Comparison of ENCODE assay signal across 1 cellular context in the genomic region with DNA sequence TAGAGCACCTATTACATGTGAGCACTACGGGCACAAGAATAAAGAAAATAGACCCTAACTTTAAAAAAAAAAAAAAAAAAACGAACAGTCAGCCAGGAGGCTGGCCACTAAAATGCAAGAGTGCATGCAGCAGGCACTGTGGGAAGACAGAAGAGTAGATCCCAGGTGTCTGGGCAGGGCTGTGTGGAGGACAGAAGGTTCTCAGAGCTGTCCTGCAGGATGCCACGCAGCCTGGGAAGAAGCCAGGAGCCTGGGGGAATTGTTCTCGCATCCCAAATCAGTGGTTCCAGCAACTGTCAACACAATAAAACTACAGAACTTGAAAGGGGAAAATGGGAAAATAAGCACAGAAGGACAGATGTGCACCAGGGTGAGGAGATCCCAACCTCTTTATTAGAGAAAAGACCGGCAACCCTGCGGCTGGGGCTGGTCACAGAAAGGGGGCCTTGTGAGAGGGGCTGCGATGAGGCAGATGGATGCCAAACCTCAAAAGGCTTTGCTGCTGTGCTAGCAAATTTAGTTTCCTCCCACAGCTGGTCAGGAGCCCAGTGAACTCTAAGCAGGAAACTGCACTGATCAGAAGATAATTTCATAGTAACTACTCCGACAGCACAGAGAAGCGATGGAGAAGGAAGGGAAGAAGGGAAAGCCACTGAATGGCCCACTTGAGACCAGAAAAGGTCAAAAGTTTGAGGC.
TF ChIP-seq lines count a peak whose summit lies in the region.

No MANE protein-coding gene starts in this region.

TF ChIP-seq in GM12878, 131 proteins besides CTCF, POLR2A, EP300 and RAD21 (continued from another document):
- TF ChIP-seq, protein P1, sequence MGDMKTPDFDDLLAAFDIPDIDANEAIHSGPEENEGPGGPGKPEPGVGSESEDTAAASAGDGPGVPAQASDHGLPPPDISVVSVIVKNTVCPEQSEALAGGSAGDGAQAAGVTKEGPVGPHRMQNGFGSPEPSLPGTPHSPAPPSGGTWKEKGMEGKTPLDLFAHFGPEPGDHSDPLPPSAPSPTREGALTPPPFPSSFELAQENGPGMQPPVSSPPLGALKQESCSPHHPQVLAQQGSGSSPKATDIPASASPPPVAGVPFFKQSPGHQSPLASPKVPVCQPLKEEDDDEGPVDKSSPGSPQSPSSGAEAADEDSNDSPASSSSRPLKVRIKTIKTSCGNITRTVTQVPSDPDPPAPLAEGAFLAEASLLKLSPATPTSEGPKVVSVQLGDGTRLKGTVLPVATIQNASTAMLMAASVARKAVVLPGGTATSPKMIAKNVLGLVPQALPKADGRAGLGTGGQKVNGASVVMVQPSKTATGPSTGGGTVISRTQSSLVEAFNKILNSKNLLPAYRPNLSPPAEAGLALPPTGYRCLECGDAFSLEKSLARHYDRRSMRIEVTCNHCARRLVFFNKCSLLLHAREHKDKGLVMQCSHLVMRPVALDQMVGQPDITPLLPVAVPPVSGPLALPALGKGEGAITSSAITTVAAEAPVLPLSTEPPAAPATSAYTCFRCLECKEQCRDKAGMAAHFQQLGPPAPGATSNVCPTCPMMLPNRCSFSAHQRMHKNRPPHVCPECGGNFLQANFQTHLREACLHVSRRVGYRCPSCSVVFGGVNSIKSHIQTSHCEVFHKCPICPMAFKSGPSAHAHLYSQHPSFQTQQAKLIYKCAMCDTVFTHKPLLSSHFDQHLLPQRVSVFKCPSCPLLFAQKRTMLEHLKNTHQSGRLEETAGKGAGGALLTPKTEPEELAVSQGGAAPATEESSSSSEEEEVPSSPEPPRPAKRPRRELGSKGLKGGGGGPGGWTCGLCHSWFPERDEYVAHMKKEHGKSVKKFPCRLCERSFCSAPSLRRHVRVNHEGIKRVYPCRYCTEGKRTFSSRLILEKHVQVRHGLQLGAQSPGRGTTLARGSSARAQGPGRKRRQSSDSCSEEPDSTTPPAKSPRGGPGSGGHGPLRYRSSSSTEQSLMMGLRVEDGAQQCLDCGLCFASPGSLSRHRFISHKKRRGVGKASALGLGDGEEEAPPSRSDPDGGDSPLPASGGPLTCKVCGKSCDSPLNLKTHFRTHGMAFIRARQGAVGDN (IDR thresholded peaks at IDR 0.05): 0 out of 2 replicates have a peak, but pooled peaks have one; percentile 16
- TF ChIP-seq RUNX3 (IDR thresholded peaks at IDR 0.05; ENCODE audit: low read length): peak; percentile 51
- no peak for TF ChIP-seq CBFB (IDR thresholded peaks at IDR 0.05; ENCODE audit: low read depth)
- TF ChIP-seq DPF2 (IDR thresholded peaks at IDR 0.05): 0 out of 2 replicates have a peak, but pooled peaks have one; percentile 16
- TF ChIP-seq TCF12 (IDR thresholded peaks at IDR 0.05; ENCODE audit: low read depth, low read length): peak; percentile 30; the same call in 1 of the 2 replicates
- TF ChIP-seq NFIC (IDR thresholded peaks at IDR 0.05; ENCODE audit: low read depth, low read length): 0 out of 2 replicates have a peak, but pooled peaks have one; percentile 11
- TF ChIP-seq POLR2AphosphoS5 (IDR thresholded peaks at IDR 0.05; ENCODE audit: low read length): 0 out of 2 replicates have a peak, but pooled peaks have one; percentile 48
- TF ChIP-seq RFX5 (IDR thresholded peaks at IDR 0.05; ENCODE audit: low read depth, low read length): no peak
- 0 out of 2 replicates have a peak, but pooled peaks have one; percentile 17 for TF ChIP-seq POLR2AphosphoS2 (IDR thresholded peaks at IDR 0.05; ENCODE audit: low read depth, low read length)
- TF ChIP-seq CEBPB (IDR thresholded peaks at IDR 0.05; ENCODE audit: borderline replicate concordance in 1 of 2, low read depth in 2 of 2, low read length in 2 of 2): no peak
- TF ChIP-seq YY1 (IDR thresholded peaks at IDR 0.05; ENCODE audit: low read depth, low read length): 0 out of 2 replicates have a peak, but pooled peaks have one; percentile 26
- TF ChIP-seq MEF2B (IDR thresholded peaks at IDR 0.05; ENCODE audit: partially characterized antibody, poor library complexity, severe bottlenecking): peak; percentile 10
- TF ChIP-seq NFXL1 (IDR thresholded peaks at IDR 0.05; ENCODE audit: borderline replicate concordance): no peak
